Comparison of ENCODE assay signal across 20 cellular contexts in genomic region chr2:257842-258241, GRCh38. TPM values are rescaled to one million over a fixed set of nuclear protein-coding genes. Genes with fewer than 3 reads are reported as not detected.
DNase-seq lines count a peak whose midpoint lies in the region; ATAC-seq and TF ChIP-seq lines count a peak whose summit lies in the region.
"Had no signal": no experiment of that assay in that cellular context is flagged by ENCODE, and none has a peak within 500 bp of the region (broad histone marks: within the 10 kb centered on the region; RNA-seq: fewer than 3 reads in every experiment).

No MANE protein-coding gene starts in this region.

- H3K9me3 Mint-ChIP-seq in activated T-cell treated with anti-CD3 and anti-CD28 coated beads, Interleukin-2, amount 50 U/mL, for 72 hours = peaks cover 0 to 10% of the 10 kb centered on the region in 2 donors
- H3K9me3 Mint-ChIP-seq in endodermal cell = peaks cover 27% of the 10 kb centered on the region

- POLR2A ChIA-PET in Panc1 (lab: Charles Lee) = no interaction called here

- in situ Hi-C loops in Panc1 (cut with HindIII; ENCODE audit: low pct_unique_long_range_greater_than_20kb, low sequenced_read_pairs) = no loop called here

- H3K27ac Mint-ChIP-seq in activated T-cell treated with anti-CD3 and anti-CD28 coated beads, Interleukin-2, amount 50 U/mL, for 72 hours = peak overlapping the region; percentile 8
- no peak overlapping the region for H3K27ac Mint-ChIP-seq in endodermal cell
- H3K27ac Mint-ChIP-seq: B cell; CD8-positive, alpha-beta T cell; HFFc6 had no signal

- 83 to 97% methylated on average over 2 of the region's 2 CpGs for WGBS in endodermal cell (ENCODE audit: insufficient coverage in 1 of 2, insufficient read length in 1 of 2), 2 experiments
- WGBS in aorta, 2 donors = 95 to 99% methylated on average over 2 of the region's 2 CpGs

- no peak overlapping the region for H3K4me3 Mint-ChIP-seq in activated T-cell treated with anti-CD3 and anti-CD28 coated beads, Interleukin-2, amount 50 U/mL, for 72 hours
- no peak overlapping the region for H3K4me3 Mint-ChIP-seq in endodermal cell
- H3K4me3 Mint-ChIP-seq: B cell; CD8-positive, alpha-beta T cell; HFFc6 had no signal

- H3K9ac ChIP-seq in endodermal cell (ENCODE audit: extremely low read depth, low read length, poor library complexity, severe bottlenecking) = no peak overlapping the region
- H3K9ac ChIP-seq: BLaER1, GM23248 had no signal

- CTCF ChIA-PET in Panc1 (lab: Charles Lee) = no interaction called here

- H3K4me1 Mint-ChIP-seq in activated T-cell treated with anti-CD3 and anti-CD28 coated beads, Interleukin-2, amount 50 U/mL, for 72 hours (ENCODE audit: low read depth) = no peaks in the 10 kb centered on the region
- peaks cover 10% of the 10 kb centered on the region for H3K4me1 Mint-ChIP-seq in endodermal cell

- DNase-seq in activated T-cell treated with anti-CD3 and anti-CD28 coated beads, Interleukin-2, amount 50 U/mL, for 72 hours = no peak
- DNase-seq in activated T-cell treated with anti-CD3 and anti-CD28 coated beads for 4 hours (no peak), Panc1 (ENCODE audit: low read depth, low spot score) (no peak), endodermal cell (no peak), aorta (no peak)
- DNase-seq: Caco-2; CD4-positive, CD25-positive, alpha-beta regulatory T cell; CD8-positive, alpha-beta T cell; DMS153; DND-41; GM23248; H7; HCEC 1CT; HFFc6 had no signal

- H3K4me1 ChIP-seq in Panc1 (ENCODE audit: control insufficient read depth, insufficient read depth, low read length) (no peaks in the 10 kb centered on the region), endodermal cell (ENCODE audit: control insufficient read depth, insufficient read depth, low read length) (no peaks in the 10 kb centered on the region), aorta (ENCODE audit: control insufficient read depth in 1 of 2, insufficient read depth in 2 of 2, low read length in 2 of 2) (no peaks in the 10 kb centered on the region)

- H3K27ac ChIP-seq in Panc1 (ENCODE audit: low read length) (no peak overlapping the region), endodermal cell (ENCODE audit: low read depth, low read length) (no peak overlapping the region), aorta (ENCODE audit: low read depth in 1 of 2, low read length in 2 of 2) (no peak overlapping the region)
- H3K27ac ChIP-seq: 22Rv1, BLaER1, C4-2B, GM23248 had no signal

- BruUV-seq in Panc1 (replicated peaks; lab: Mats Ljungman, UMichigan) = TSS peak; percentile 4

- H3K27me3 ChIP-seq in Panc1 (ENCODE audit: control insufficient read depth, insufficient read depth, low read length) (no peaks in the 10 kb centered on the region), endodermal cell (ENCODE audit: control insufficient read depth, insufficient read depth, low read length, poor library complexity, severe bottlenecking) (no peaks in the 10 kb centered on the region), aorta (ENCODE audit: control insufficient read depth in 1 of 2, insufficient read depth in 2 of 2, low read length in 1 of 2) (no peaks in the 10 kb centered on the region)
- H3K27me3 ChIP-seq: BLaER1 had no signal

- no peaks in the 10 kb centered on the region for H3K27me3 Mint-ChIP-seq in activated T-cell treated with anti-CD3 and anti-CD28 coated beads, Interleukin-2, amount 50 U/mL, for 72 hours (ENCODE audit: low read depth)
- peaks cover 5% of the 10 kb centered on the region for H3K27me3 Mint-ChIP-seq in endodermal cell (ENCODE audit: insufficient read depth)
- H3K27me3 Mint-ChIP-seq: B cell had no signal

- H3K4me3 ChIP-seq in Panc1 (ENCODE audit: low read depth in 2 of 2, low read length in 2 of 2) = no peak overlapping the region
- H3K4me3 ChIP-seq in endodermal cell (ENCODE audit: low read length) = peak overlapping the region; percentile 31
- H3K4me3 ChIP-seq in aorta (ENCODE audit: low read length in 2 of 2) = no peak overlapping the region
- H3K4me3 ChIP-seq: BLaER1, GM23248 had no signal

- intact Hi-C loops in Panc1 (cut with micrococcal nuclease; ENCODE audit: unreplicated experiment) = no loop called here
- intact Hi-C loops in aorta (cut with DNase I) = no loop called here

- peaks cover 9 to 18% of the 10 kb centered on the region in 2 donors for H3K36me3 Mint-ChIP-seq in activated T-cell treated with anti-CD3 and anti-CD28 coated beads, Interleukin-2, amount 50 U/mL, for 72 hours (ENCODE audit: insufficient read depth in 2 of 2)
- peaks cover 30% of the 10 kb centered on the region for H3K36me3 Mint-ChIP-seq in endodermal cell (ENCODE audit: low read depth)

- no peak for ATAC-seq in activated T-cell treated with anti-CD3 and anti-CD28 coated beads, Interleukin-2, amount 50 U/mL, for 72 hours (replicated peaks in 1 of 2)
- no peak for ATAC-seq in Panc1
- ATAC-seq in aorta (ENCODE audit: low FRiP score) = no peak
- ATAC-seq in HG03095 (IDR thresholded peaks at IDR 0.05; ENCODE audit: unreplicated experiment) = no peak
- ATAC-seq: CD8-positive, alpha-beta T cell had no signal

- no peak for TF ChIP-seq CTCF in Panc1 (IDR thresholded peaks at IDR 0.05)
- no peak for TF ChIP-seq CTCF in endodermal cell (conservative IDR thresholded peaks at IDR 0.05)

- no peaks in the 10 kb centered on the region for H3K36me3 ChIP-seq in Panc1 (ENCODE audit: control insufficient read depth, insufficient read depth, low read length)
- no peaks in the 10 kb centered on the region for H3K36me3 ChIP-seq in endodermal cell (ENCODE audit: control insufficient read depth, insufficient read depth, low read length)
- peaks cover 0 to 2% of the 10 kb centered on the region in 2 donors for H3K36me3 ChIP-seq in aorta (ENCODE audit: control insufficient read depth in 1 of 2, insufficient read depth in 2 of 2, low read length in 1 of 2)

- H3K9me3 ChIP-seq in Panc1 (ENCODE audit: control insufficient read depth, insufficient read depth, low read depth, low read length) (peaks cover 17% of the 10 kb centered on the region), endodermal cell (ENCODE audit: control insufficient read depth, low read length) (peaks cover 22% of the 10 kb centered on the region), aorta (ENCODE audit: control insufficient read depth, low read length) (no peaks in the 10 kb centered on the region)

RNA-seq across cellular contexts. Expression of gene SH3YL1, which starts 6.0 kb away (rescaled TPM):
- 10 to 100 TPM; 31.6 to 37.8 TPM for total RNA-seq in activated T-cell treated with anti-CD3 and anti-CD28 coated beads, Interleukin-2, amount 50 U/mL, for 72 hours
- total RNA-seq in Panc1 (2021; ENCODE audit: unreplicated experiment) (28.4 TPM), endodermal cell (10 to 100 TPM; 33.6 to 39.0 TPM), aorta (10 to 100 TPM; 25.9 to 37.3 TPM)
- 13.8 TPM for polyA plus RNA-seq in Panc1 (2012; ENCODE audit: insufficient read length)
- 39.0 TPM for polyA plus RNA-seq in endodermal cell (2013, experiment 1 of 2)
- 30.5 TPM for polyA plus RNA-seq in endodermal cell (2013, experiment 2 of 2)
- polyA plus RNA-seq in aorta = 10 to 100 TPM; 27.8 to 33.4 TPM

RNA-seq across cellular contexts. Expression of gene ACP1, which starts 6.9 kb away (rescaled TPM):
- 100 to 1,000 TPM; 141 to 163 TPM for total RNA-seq in activated T-cell treated with anti-CD3 and anti-CD28 coated beads, Interleukin-2, amount 50 U/mL, for 72 hours
- total RNA-seq in Panc1 (2021; ENCODE audit: unreplicated experiment) = 90.9 TPM
- 95.1 TPM for polyA plus RNA-seq in Panc1 (2012; ENCODE audit: insufficient read length)
- total RNA-seq in endodermal cell = 100 to 1,000 TPM; 111 to 144 TPM
- polyA plus RNA-seq in endodermal cell (2013, experiment 1 of 2) = 171 TPM
- 164 TPM for polyA plus RNA-seq in endodermal cell (2013, experiment 2 of 2)
- total RNA-seq in aorta = 10 to 100 TPM; 49.8 to 56.5 TPM
- 100 to 1,000 TPM in 1 of 2 donors, 10 to 100 TPM in 1; 75.6 to 130 TPM for polyA plus RNA-seq in aorta

RNA-seq across cellular contexts. Expression of gene ALKAL2, which starts 30.0 kb away (rescaled TPM):
- total RNA-seq in activated T-cell treated with anti-CD3 and anti-CD28 coated beads, Interleukin-2, amount 50 U/mL, for 72 hours = under 1 TPM; 0.36 to 0.60 TPM
- not detected for total RNA-seq in Panc1 (2021; ENCODE audit: unreplicated experiment)
- polyA plus RNA-seq in Panc1 (2012; ENCODE audit: insufficient read length) = not detected
- under 1 TPM; 0.44 to 0.53 TPM for total RNA-seq in endodermal cell
- polyA plus RNA-seq in endodermal cell (2013, experiment 1 of 2) = 4.5 TPM
- polyA plus RNA-seq in endodermal cell (2013, experiment 2 of 2) = 5.1 TPM
- total RNA-seq in aorta = 10 to 100 TPM; 14.3 to 21.2 TPM
- polyA plus RNA-seq in aorta = 1 to 10 TPM; 5.1 to 5.6 TPM
- total RNA-seq: Caco-2; CD4-positive, CD25-positive, alpha-beta regulatory T cell; GM23248; HFFc6 had no signal
- polyA plus RNA-seq: AG04450, GM23248 had no signal

Comparison
In these comparisons a context has a peak if more than half of its experiments do, and no peak if none do; other contexts are left out.
1. RNA of gene ALKAL2, which starts 30.0 kb away (total RNA-seq): 14.3 to 21.2 TPM in aorta; 0.36 to 0.60 TPM in activated T-cell treated with anti-CD3 and anti-CD28 coated beads, Interleukin-2, amount 50 U/mL, for 72 hours, 0.44 to 0.53 TPM in endodermal cell and not detected in Panc1 (single experiment); every median in the first group is over 4 times any median in the second.